Comparison of ENCODE assay signal across 19 cellular contexts in genomic region chr11:2926611-2927492, GRCh38. TPM values are rescaled to one million over a fixed set of nuclear protein-coding genes. Genes with fewer than 3 reads are reported as not detected.
DNase-seq lines count a peak whose midpoint lies in the region; TF ChIP-seq lines count a peak whose summit lies in the region.
"Had no signal": no experiment of that assay in that cellular context is flagged by ENCODE, and none has a peak within 500 bp of the region (broad histone marks: within the 10 kb centered on the region; RNA-seq: fewer than 3 reads in every experiment).

No MANE protein-coding gene starts in this region.

- TF ChIP-seq CTCF in AG04449 (IDR thresholded peaks at IDR 0.05; ENCODE audit: insufficient read depth, low read length, missing control alignments) (no peak), HFFc6 (IDR thresholded peaks at IDR 0.05) (no peak), chondrocyte (IDR thresholded peaks at IDR 0.05) (no peak), nephron progenitor cell (IDR thresholded peaks at IDR 0.05) (no peak), progenitor cell of endocrine pancreas (IDR thresholded peaks at IDR 0.05; ENCODE audit: unreplicated experiment) (no peak)

- H3K4me3 Mint-ChIP-seq in HFFc6 (peak overlapping the region; percentile 96), chondrocyte (ENCODE audit: unreplicated experiment) (peak overlapping the region; percentile 92), nephron progenitor cell (no peak overlapping the region), progenitor cell of endocrine pancreas (ENCODE audit: low read depth) (no peak overlapping the region)

- CTCF ChIA-PET in AG04449 (lab: Yijun Ruan, JAX) = interaction anchor here (1.0 to 3.8 kb wide), 4 partner anchors 11 to 396 kb away, joined by 3 to 13 read pairs (median 4); no protein-coding TSS in a partner anchor

- H3K36me3 Mint-ChIP-seq in HFFc6 (ENCODE audit: low read depth) = peaks cover 14% of the 10 kb centered on the region; the same call in 1 of the 2 replicates
- no peaks in the 10 kb centered on the region for H3K36me3 Mint-ChIP-seq in chondrocyte (ENCODE audit: low read depth)
- H3K36me3 Mint-ChIP-seq in nephron progenitor cell (ENCODE audit: low read depth) = no peaks in the 10 kb centered on the region
- no peaks in the 10 kb centered on the region for H3K36me3 Mint-ChIP-seq in progenitor cell of endocrine pancreas (ENCODE audit: insufficient read depth)

- peak overlapping the region; percentile 16; the same call in 1 of the 2 replicates for H3K27ac Mint-ChIP-seq in HFFc6
- no peak overlapping the region for H3K27ac Mint-ChIP-seq in chondrocyte (ENCODE audit: unreplicated experiment)
- H3K27ac Mint-ChIP-seq in nephron progenitor cell = no peak overlapping the region
- no peak overlapping the region for H3K27ac Mint-ChIP-seq in progenitor cell of endocrine pancreas

- POLR2A ChIA-PET in AG04449 (lab: Yijun Ruan, JAX) = no interaction called here

- DNase-seq in AG04449 (ENCODE audit: low read depth, low spot score) (no peak), HFFc6 (no peak), chondrocyte (ENCODE audit: low spot score) (peak; percentile 37), nephron progenitor cell (peak; percentile 2), NCI-H748 treated with DMSO at 0.1 percent for 48 hours (lab: John Stamatoyannopoulos, UW) (no peak), progenitor cell of endocrine pancreas (ENCODE audit: low spot score, unreplicated experiment) (no peak), DMS 273 (lab: John Stamatoyannopoulos, UW; ENCODE audit: unreplicated experiment) (no peak)
- DNase-seq in stimulated activated CD4-positive, alpha-beta T cell treated with anti-CD3 and anti-CD28 coated beads, Interleukin-4, amount 100 ng/mL, for 24 hours = no peak
- DNase-seq: activated CD4-positive, alpha-beta T cell treated with anti-CD3 and anti-CD28 coated beads, Interleukin-2, amount 50 U/mL, for 1 hour; activated T-cell treated with anti-CD3 and anti-CD28 coated beads, Interleukin-2, amount 50 U/mL, for 48 hours; adrenal gland; dermis blood vessel endothelial cell; NCI-H2081; NCI-H774; nucleus accumbens; SIG-M5; small intestine; T1000 had no signal

- no peaks in the 10 kb centered on the region for H3K9me3 Mint-ChIP-seq in HFFc6
- H3K9me3 Mint-ChIP-seq in chondrocyte (ENCODE audit: low read depth) = no peaks in the 10 kb centered on the region
- no peaks in the 10 kb centered on the region for H3K9me3 Mint-ChIP-seq in nephron progenitor cell
- H3K9me3 Mint-ChIP-seq in progenitor cell of endocrine pancreas (ENCODE audit: low read depth) = no peaks in the 10 kb centered on the region

- peaks cover 16% of the 10 kb centered on the region for H3K4me1 Mint-ChIP-seq in HFFc6 (ENCODE audit: low read depth)
- peaks cover 38% of the 10 kb centered on the region for H3K4me1 Mint-ChIP-seq in chondrocyte (ENCODE audit: low read depth)
- H3K4me1 Mint-ChIP-seq in nephron progenitor cell = peaks cover 13% of the 10 kb centered on the region
- H3K4me1 Mint-ChIP-seq in progenitor cell of endocrine pancreas (ENCODE audit: low read depth) = peaks cover 8% of the 10 kb centered on the region

- peak overlapping the region; percentile 77 for H3K4me3 ChIP-seq in AG04449 (ENCODE audit: low read depth, low read length)
- H3K4me3 ChIP-seq: adrenal gland, lung had no signal

- peaks cover 7% of the 10 kb centered on the region for H3K27me3 Mint-ChIP-seq in HFFc6 (ENCODE audit: insufficient read depth)
- H3K27me3 Mint-ChIP-seq in chondrocyte (ENCODE audit: low read depth) = no peaks in the 10 kb centered on the region
- H3K27me3 Mint-ChIP-seq in nephron progenitor cell (ENCODE audit: low read depth, poor library complexity) = peaks cover 53% of the 10 kb centered on the region
- peaks cover 36% of the 10 kb centered on the region for H3K27me3 Mint-ChIP-seq in progenitor cell of endocrine pancreas

RNA-seq across cellular contexts. Expression of gene PHLDA2, which starts 2.4 kb away (rescaled TPM):
- 100 to 1,000 TPM; 102 to 149 (median 125) TPM for total RNA-seq in HFFc6 (2021; fragmentation: NEBNext Ultra II Directional; extraction: Animal tissue kit (Norgen Biotek cat#: 25700))
- total RNA-seq in chondrocyte = 63.9 to 69.0 TPM (median 64.4 TPM) in 3 replicates
- 1.2 and 1.9 TPM in 2 replicates for total RNA-seq in progenitor cell of endocrine pancreas

RNA-seq across cellular contexts. Expression of gene CDKN1C, which starts 41.3 kb away (rescaled TPM):
- under 1 TPM in 2 of 6 experiments, not detected in 4; 0.17 to 0.24 TPM for total RNA-seq in HFFc6 (2021; fragmentation: NEBNext Ultra II Directional; extraction: Animal tissue kit (Norgen Biotek cat#: 25700))
- total RNA-seq in chondrocyte = 5.4 to 15.7 TPM (median 14.6 TPM) in 3 replicates
- 247 and 268 TPM in 2 replicates for total RNA-seq in progenitor cell of endocrine pancreas

Comparison
In these comparisons a context has a peak if more than half of its experiments do, and no peak if none do; other contexts are left out.
1. DNase-seq: peak in chondrocyte (single experiment) and nephron progenitor cell (single experiment); none in AG04449 (single experiment), HFFc6 (single experiment), NCI-H748 treated with DMSO at 0.1 percent for 48 hours (single experiment), progenitor cell of endocrine pancreas (single experiment), DMS 273 (single experiment) and stimulated activated CD4-positive, alpha-beta T cell treated with anti-CD3 and anti-CD28 coated beads, Interleukin-4, amount 100 ng/mL, for 24 hours (single experiment).
2. H3K4me3 Mint-ChIP-seq: peak in HFFc6 (single experiment) and chondrocyte (single experiment); none in nephron progenitor cell (single experiment) and progenitor cell of endocrine pancreas (single experiment).
3. RNA of gene PHLDA2, which starts 2.4 kb away (total RNA-seq): 102 to 149 TPM in HFFc6 and 63.9 to 69.0 TPM in chondrocyte; 1.2 to 1.9 TPM in progenitor cell of endocrine pancreas; every median in the first group is over 10 times any median in the second.
4. RNA of gene CDKN1C, which starts 41.3 kb away (total RNA-seq): 247 to 268 TPM in progenitor cell of endocrine pancreas; 5.4 to 15.7 TPM in chondrocyte and 0.17 to 0.24 TPM in HFFc6; every median in the first group is over 10 times any median in the second.